17 cellular contexts compared by ENCODE assay signal in genomic region chr2:100125641-100126040, GRCh38.
A peak's percentile ranks its signal among the peaks of the same experiment; 100 is the strongest.
DNase-seq lines count a peak whose midpoint lies in the region; ATAC-seq and FAIRE-seq lines count a peak whose summit lies in the region.
"Had no signal": no experiment of that assay in that cellular context is flagged by ENCODE, and none has a peak within 500 bp of the region (broad histone marks: within the 10 kb centered on the region; RNA-seq: fewer than 3 reads in every experiment).

No MANE protein-coding gene starts in this region.

- H3K27ac Mint-ChIP-seq in stimulated activated memory B cell treated with anti-CD40 and anti-IgM and Interleukin-4, amounts not matched to agents 10 μg/mL and 1 μg/mL and 100 μg/mL, for 72 hours, result peak overlapping the region; percentile 25
- H3K27ac Mint-ChIP-seq: CD8-positive, alpha-beta T cell had no signal

- DNase-seq in NCI-H146 (lab: John Stamatoyannopoulos, UW) (peak; percentile 47), NCI-H146 treated with DMSO at 0.1 percent for 48 hours (lab: John Stamatoyannopoulos, UW; ENCODE audit: unreplicated experiment) (no peak), RCC 7860 (ENCODE audit: low spot score) (peak; percentile 16), kidney tubule cell (ENCODE audit: low spot score) (peak; percentile 12), posterior cingulate gyrus (no peak), NCI-H226 (no peak)
- DNase-seq: ACHN; CD8-positive, alpha-beta T cell; DND-41; GM23248; HCEC 1CT; Kasumi-1; NCI-H526; Right ventricle myocardium superior had no signal

- intact Hi-C loops in posterior cingulate gyrus (cut with DNase I), result no loop called here

- H3K4me1 Mint-ChIP-seq in stimulated activated memory B cell treated with anti-CD40 and anti-IgM and Interleukin-4, amounts not matched to agents 10 μg/mL and 1 μg/mL and 100 μg/mL, for 72 hours, result peaks cover 63% of the 10 kb centered on the region

- peaks cover 72% of the 10 kb centered on the region for H3K36me3 Mint-ChIP-seq in stimulated activated memory B cell treated with anti-CD40 and anti-IgM and Interleukin-4, amounts not matched to agents 10 μg/mL and 1 μg/mL and 100 μg/mL, for 72 hours

- no peaks in the 10 kb centered on the region for H3K27me3 Mint-ChIP-seq in stimulated activated memory B cell treated with anti-CD40 and anti-IgM and Interleukin-4, amounts not matched to agents 10 μg/mL and 1 μg/mL and 100 μg/mL, for 72 hours

- FAIRE-seq in RCC 7860 (lab: Jason Lieb, UNC), result no peak
- FAIRE-seq: GM12878 had no signal

- no peak overlapping the region for H3K4me3 Mint-ChIP-seq in stimulated activated memory B cell treated with anti-CD40 and anti-IgM and Interleukin-4, amounts not matched to agents 10 μg/mL and 1 μg/mL and 100 μg/mL, for 72 hours
- H3K4me3 Mint-ChIP-seq: CD8-positive, alpha-beta T cell had no signal

- H3K9me3 Mint-ChIP-seq in stimulated activated memory B cell treated with anti-CD40 and anti-IgM and Interleukin-4, amounts not matched to agents 10 μg/mL and 1 μg/mL and 100 μg/mL, for 72 hours, result no peaks in the 10 kb centered on the region
- H3K9me3 Mint-ChIP-seq: CD8-positive, alpha-beta T cell had no signal

- ATAC-seq in stimulated activated memory B cell treated with anti-CD40 and anti-IgM and Interleukin-4, amounts not matched to agents 10 μg/mL and 1 μg/mL and 100 μg/mL, for 72 hours, result no peak
- no peak for ATAC-seq in GM18858 (IDR thresholded peaks at IDR 0.05; ENCODE audit: unreplicated experiment)
- ATAC-seq: CD8-positive, alpha-beta T cell; GM12878 had no signal

Comparison
In these comparisons a context has a peak if more than half of its experiments do, and no peak if none do; other contexts are left out.
1. DNase-seq: peak in NCI-H146 (single experiment), RCC 7860 (single experiment) and kidney tubule cell (single experiment); none in NCI-H146 treated with DMSO at 0.1 percent for 48 hours (single experiment), posterior cingulate gyrus (0 of 10) and NCI-H226 (single experiment).